ENCODE assay signal across 1 cellular context in the genomic region with DNA sequence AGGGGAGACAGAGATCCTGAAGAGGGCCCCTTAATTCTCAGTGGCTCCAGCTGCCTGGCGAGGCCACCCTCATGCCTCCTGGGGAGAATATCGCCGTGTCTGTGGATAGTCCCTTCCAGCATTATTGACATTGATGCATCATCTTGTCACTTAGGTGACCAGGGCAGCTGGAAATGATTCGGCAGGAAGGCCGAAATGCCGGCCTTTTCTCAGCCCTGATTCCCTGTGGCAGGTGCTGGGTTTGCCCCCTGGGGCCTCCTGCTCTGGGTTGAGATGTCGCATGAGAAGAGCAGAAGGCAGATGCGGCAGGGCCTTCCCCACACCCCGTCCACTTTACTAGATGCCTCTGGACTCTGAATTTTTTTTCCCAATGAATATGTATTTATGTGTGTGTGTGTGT.
TF ChIP-seq lines count a peak whose summit lies in the region.

No MANE protein-coding gene starts in this region.

TF ChIP-seq in WTC11, 78 proteins besides CTCF, POLR2A, EP300 and RAD21 (continued from another document):
- TF ChIP-seq, protein P1, sequence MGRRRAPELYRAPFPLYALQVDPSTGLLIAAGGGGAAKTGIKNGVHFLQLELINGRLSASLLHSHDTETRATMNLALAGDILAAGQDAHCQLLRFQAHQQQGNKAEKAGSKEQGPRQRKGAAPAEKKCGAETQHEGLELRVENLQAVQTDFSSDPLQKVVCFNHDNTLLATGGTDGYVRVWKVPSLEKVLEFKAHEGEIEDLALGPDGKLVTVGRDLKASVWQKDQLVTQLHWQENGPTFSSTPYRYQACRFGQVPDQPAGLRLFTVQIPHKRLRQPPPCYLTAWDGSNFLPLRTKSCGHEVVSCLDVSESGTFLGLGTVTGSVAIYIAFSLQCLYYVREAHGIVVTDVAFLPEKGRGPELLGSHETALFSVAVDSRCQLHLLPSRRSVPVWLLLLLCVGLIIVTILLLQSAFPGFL (CRISPR knock-in tag; IDR thresholded peaks at IDR 0.05; ENCODE audit: borderline replicate concordance): no peak
- no peak for TF ChIP-seq OVOL2 (CRISPR knock-in tag; IDR thresholded peaks at IDR 0.05; ENCODE audit: borderline replicate concordance)
- TF ChIP-seq ATF1 (CRISPR knock-in tag; IDR thresholded peaks at IDR 0.05): no peak
- TF ChIP-seq, protein P2, sequence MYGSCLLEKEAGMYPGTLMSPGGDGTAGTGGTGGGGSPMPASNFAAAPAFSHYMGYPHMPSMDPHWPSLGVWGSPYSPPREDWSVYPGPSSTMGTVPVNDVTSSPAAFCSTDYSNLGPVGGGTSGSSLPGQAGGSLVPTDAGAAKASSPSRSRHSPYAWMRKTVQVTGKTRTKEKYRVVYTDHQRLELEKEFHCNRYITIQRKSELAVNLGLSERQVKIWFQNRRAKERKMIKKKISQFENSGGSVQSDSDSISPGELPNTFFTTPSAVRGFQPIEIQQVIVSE (CRISPR knock-in tag; IDR thresholded peaks at IDR 0.05; ENCODE audit: borderline replicate concordance): no peak
